8 cellular contexts compared by ENCODE assay signal in the genomic region with DNA sequence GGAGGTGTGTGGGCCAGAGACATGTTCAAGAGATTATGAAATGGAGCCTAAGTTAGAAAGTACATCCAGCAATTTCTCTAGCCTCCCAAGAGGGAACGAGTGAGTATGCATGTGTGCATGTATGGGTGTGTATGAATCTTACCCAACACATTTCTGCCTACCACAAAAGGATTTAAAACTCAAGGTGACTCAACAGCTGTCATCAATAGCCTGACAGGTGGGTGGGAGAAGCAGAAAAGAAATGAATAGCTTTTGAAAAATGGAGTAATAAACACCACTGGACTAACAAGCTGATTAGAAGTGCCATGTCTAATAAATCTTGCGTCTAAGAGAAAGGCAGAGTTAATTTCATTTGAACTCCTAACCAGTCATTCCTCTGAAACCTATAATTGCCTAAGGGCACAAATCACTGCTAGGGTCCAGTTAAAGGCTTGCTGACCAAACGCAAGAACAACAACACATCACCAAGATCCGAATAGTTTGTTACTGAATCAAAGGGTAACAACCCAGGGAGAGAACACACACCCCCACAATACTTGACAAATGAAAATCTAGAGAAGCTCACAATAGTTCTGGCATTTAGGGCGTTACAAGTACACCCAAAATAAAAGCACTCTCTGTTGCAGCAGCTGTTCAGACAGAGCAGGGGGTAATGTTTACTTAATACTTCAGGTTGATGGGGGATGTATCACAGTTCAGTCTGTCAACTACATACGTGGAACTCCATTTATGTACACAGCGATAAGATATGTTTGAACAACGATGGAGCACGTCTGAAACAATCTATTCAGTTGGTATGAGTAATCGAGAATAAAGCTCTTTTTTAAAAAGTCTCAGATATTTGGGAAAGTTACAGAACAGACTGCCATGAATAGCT. TPM values are rescaled to one million over a fixed set of nuclear protein-coding genes. Genes with fewer than 3 reads are reported as not detected.
DNase-seq lines count a peak whose midpoint lies in the region; ATAC-seq and TF ChIP-seq lines count a peak whose summit lies in the region.

No MANE protein-coding gene starts in this region.

- no peak overlapping the region for H2AK5ac ChIP-seq in H9 (ENCODE audit: insufficient read length, low read length)

- no peak overlapping the region for H3K18ac ChIP-seq in H9 (ENCODE audit: insufficient read length, low read depth, low read length)

- no peak for ATAC-seq in stimulated activated memory B cell treated with anti-CD40 and anti-IgM and Interleukin-4, amounts not matched to agents 10 μg/mL and 1 μg/mL and 100 μg/mL, for 72 hours
- ATAC-seq in HG02763 (IDR thresholded peaks at IDR 0.05; ENCODE audit: unreplicated experiment) (no peak), HG03108 (IDR thresholded peaks at IDR 0.05; ENCODE audit: unreplicated experiment) (no peak)

- H3K27me3 ChIP-seq in H9 (ENCODE audit: insufficient read depth, low read length): no peaks in the 10 kb centered on the region

- no peak overlapping the region for H4K8ac ChIP-seq in H9 (replicated peaks; ENCODE audit: insufficient read length, low read depth, low read length)

- H4K5ac ChIP-seq in H9 (ENCODE audit: insufficient read length, low read depth, low read length): no peak overlapping the region

- H3K23ac ChIP-seq in H9 (ENCODE audit: insufficient read length, low read depth, low read length): no peak overlapping the region

- DNase-seq in AG09309 (ENCODE audit: low read depth) (peak; percentile 55), H9 (no peak), SHP77 treated with DMSO at 0.1 percent for 48 hours (lab: John Stamatoyannopoulos, UW) (peak; percentile 89), fibroblast of the aortic adventitia (ENCODE audit: low read depth) (peak; percentile 69), retina (no peak)

- peaks cover 8% of the 10 kb centered on the region; the same call in 1 of the 2 replicates for H3K79me2 ChIP-seq in H9 (ENCODE audit: insufficient read depth, low read length)

- H3K4me1 Mint-ChIP-seq in H9: peaks cover 45 to 55% of the 10 kb centered on the region in 2 experiments
- H3K4me1 Mint-ChIP-seq in stimulated activated memory B cell treated with anti-CD40 and anti-IgM and Interleukin-4, amounts not matched to agents 10 μg/mL and 1 μg/mL and 100 μg/mL, for 72 hours: peaks cover 55% of the 10 kb centered on the region

- no peak overlapping the region; the same call in 1 of the 2 replicates for H3K4me3 ChIP-seq in AG09309 (ENCODE audit: control insufficient read depth, low read depth, low read length)
- peak overlapping the region; percentile 96 for H3K4me3 ChIP-seq in fibroblast of the aortic adventitia (ENCODE audit: low read depth, low read length)

- H3K27ac ChIP-seq in H9 (ENCODE audit: insufficient read length, low read depth, low read length): peak overlapping the region; percentile 96

- H3K27me3 Mint-ChIP-seq in H9 (ENCODE audit: low read depth): no peaks in the 10 kb centered on the region
- no peaks in the 10 kb centered on the region for H3K27me3 Mint-ChIP-seq in stimulated activated memory B cell treated with anti-CD40 and anti-IgM and Interleukin-4, amounts not matched to agents 10 μg/mL and 1 μg/mL and 100 μg/mL, for 72 hours

- H3K36me3 Mint-ChIP-seq in H9 (ENCODE audit: insufficient read depth in 1 of 3, low read depth in 3 of 3): peaks cover 19 to 37% (median 26%) of the 10 kb centered on the region in 3 experiments; a peak in 6 of 7 replicates
- peaks cover 17% of the 10 kb centered on the region for H3K36me3 Mint-ChIP-seq in stimulated activated memory B cell treated with anti-CD40 and anti-IgM and Interleukin-4, amounts not matched to agents 10 μg/mL and 1 μg/mL and 100 μg/mL, for 72 hours

- WGBS in H9 (ENCODE audit: extremely low coverage, insufficient read length, low lambda C conversion rate): no CpG with 5 or more reads among the region's 10 CpGs

- H2AFZ ChIP-seq in H9 (ENCODE audit: low read length): no peak overlapping the region

- peaks cover 6% of the 10 kb centered on the region; the same call in 1 of the 2 replicates for H3K4me1 ChIP-seq in H9 (ENCODE audit: insufficient read depth, low read length)

- H3K79me1 ChIP-seq in H9 (ENCODE audit: insufficient read depth, low read depth, low read length, poor library complexity, severe bottlenecking): no peaks in the 10 kb centered on the region

- peaks cover 0 to 4% of the 10 kb centered on the region in 2 experiments; a peak in 2 of 5 replicates for H3K9me3 Mint-ChIP-seq in H9
- H3K9me3 Mint-ChIP-seq in stimulated activated memory B cell treated with anti-CD40 and anti-IgM and Interleukin-4, amounts not matched to agents 10 μg/mL and 1 μg/mL and 100 μg/mL, for 72 hours: no peaks in the 10 kb centered on the region

- H3K4ac ChIP-seq in H9 (ENCODE audit: low read depth, low read length): no peak overlapping the region

- H3K4me2 ChIP-seq in H9 (ENCODE audit: insufficient read depth, insufficient read length, low read length): peak overlapping the region; percentile 98

- no peak overlapping the region for H2BK20ac ChIP-seq in H9 (ENCODE audit: low read depth, low read length, poor library complexity, severe bottlenecking)

- peak overlapping the region; percentile 91 to 98 for H3K4me3 Mint-ChIP-seq in H9
- H3K4me3 Mint-ChIP-seq in stimulated activated memory B cell treated with anti-CD40 and anti-IgM and Interleukin-4, amounts not matched to agents 10 μg/mL and 1 μg/mL and 100 μg/mL, for 72 hours: peak overlapping the region; percentile 99

- no peak overlapping the region for H2BK5ac ChIP-seq in H9 (ENCODE audit: insufficient read length, low read length)

- H3K14ac ChIP-seq in H9 (ENCODE audit: insufficient read depth, low read length): no peak overlapping the region

- no peak overlapping the region for H2BK15ac ChIP-seq in H9 (ENCODE audit: low read depth, low read length)

- peak overlapping the region; percentile 22 to 100 (median 98) for H3K27ac Mint-ChIP-seq in H9
- peak overlapping the region; percentile 100 for H3K27ac Mint-ChIP-seq in stimulated activated memory B cell treated with anti-CD40 and anti-IgM and Interleukin-4, amounts not matched to agents 10 μg/mL and 1 μg/mL and 100 μg/mL, for 72 hours

- no peak overlapping the region for H4K91ac ChIP-seq in H9 (ENCODE audit: insufficient read length, low read depth, low read length)

- H3K9ac ChIP-seq in H9 (ENCODE audit: extremely low read depth, insufficient read length, low read length): no peak overlapping the region

- no peak overlapping the region for H3T11ph ChIP-seq in H9 (ENCODE audit: low read length)

- H3K9me3 ChIP-seq in H9 (ENCODE audit: control insufficient read depth, low read depth, low read length): no peaks in the 10 kb centered on the region

- H2BK120ac ChIP-seq in H9 (ENCODE audit: low read depth, low read length, poor library complexity, severe bottlenecking): no peak overlapping the region

- no peaks in the 10 kb centered on the region for H4K20me1 ChIP-seq in H9 (ENCODE audit: control insufficient read depth, insufficient read depth, insufficient read length)

- peak overlapping the region; percentile 40 for H2BK12ac ChIP-seq in H9 (ENCODE audit: insufficient read length, low read depth, low read length)

- TF ChIP-seq CTCF in AG09309 (IDR thresholded peaks at IDR 0.05; ENCODE audit: control insufficient read depth, insufficient read depth, low read depth, low read length, missing control alignments) (no peak), H9 (conservative IDR thresholded peaks at IDR 0.05) (no peak), fibroblast of the aortic adventitia (IDR thresholded peaks at IDR 0.05; ENCODE audit: insufficient read depth, low read length) (no peak)

- H3K23me2 ChIP-seq in H9 (ENCODE audit: insufficient read length, low read depth, low read length, poor library complexity, severe bottlenecking): peaks cover 21% of the 10 kb centered on the region

- no peak overlapping the region for H3K56ac ChIP-seq in H9 (ENCODE audit: insufficient read length, low read depth, low read length)

RNA-seq across cellular contexts. Expression of a gene that starts 1.4 kb away (rescaled TPM):
- total RNA-seq in H9 (2021) (44.2 and 46.4 TPM in 2 replicates), fibroblast of the aortic adventitia (ENCODE audit: low replicate concordance) (36.2 and 55.7 TPM in 2 replicates)

RNA-seq across cellular contexts. Expression of a gene that starts 1.8 kb away (rescaled TPM):
- total RNA-seq in H9 (2021) (44.2 and 48.4 TPM in 2 replicates), fibroblast of the aortic adventitia (ENCODE audit: low replicate concordance) (24.4 and 46.4 TPM in 2 replicates)

RNA-seq across cellular contexts. Expression of a gene that starts 17.3 kb away (rescaled TPM):
- 0.70 and 0.75 TPM in 2 replicates for total RNA-seq in H9 (2021)
- total RNA-seq in fibroblast of the aortic adventitia (ENCODE audit: low replicate concordance): 0.18 and 0.25 TPM in 2 replicates

Comparison
In these comparisons a context has a peak if more than half of its experiments do, and no peak if none do; other contexts are left out.
1. DNase-seq: peak in AG09309 (single experiment), SHP77 treated with DMSO at 0.1 percent for 48 hours (single experiment) and fibroblast of the aortic adventitia (single experiment); none in H9 (single experiment) and retina (single experiment).